8 cellular contexts compared by ENCODE assay signal in the genomic region with DNA sequence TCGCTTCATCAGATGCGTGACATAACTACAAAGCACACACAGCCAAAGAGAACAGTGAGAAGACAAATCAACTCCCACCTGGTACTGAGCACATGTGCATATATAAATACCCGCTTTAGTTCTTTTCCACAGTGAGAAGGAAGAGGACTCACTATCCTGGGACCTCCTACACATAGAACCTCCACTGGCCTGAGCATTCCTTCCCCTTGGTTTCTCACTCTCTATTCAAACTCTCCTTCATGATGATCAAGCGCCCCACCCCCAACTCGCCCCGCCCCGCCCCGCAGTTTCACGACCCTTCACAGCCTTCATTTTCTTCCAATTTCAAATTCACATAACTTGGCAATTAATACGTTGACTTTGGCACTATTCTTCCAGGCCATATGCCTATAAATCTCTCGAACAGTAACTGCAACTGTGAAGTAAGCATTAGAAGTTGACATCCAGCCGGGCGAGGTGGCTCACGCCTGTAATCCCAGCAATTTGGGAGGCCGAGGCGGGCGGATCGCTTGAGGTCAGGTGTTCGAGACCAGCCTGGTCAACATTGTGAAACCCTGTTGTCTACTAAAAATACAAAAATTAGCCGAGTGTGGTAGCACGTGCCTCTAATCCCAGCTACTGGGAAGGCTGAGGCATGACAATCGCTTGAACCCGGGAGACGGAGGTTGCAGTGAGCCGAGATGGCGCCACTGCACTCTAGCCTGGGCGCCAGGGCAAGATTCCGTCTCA. TPM values are rescaled to one million over a fixed set of nuclear protein-coding genes. Genes with fewer than 3 reads are reported as not detected.
A peak's percentile ranks its signal among the peaks of the same experiment; 100 is the strongest.
DNase-seq lines count a peak whose midpoint lies in the region; ATAC-seq and TF ChIP-seq lines count a peak whose summit lies in the region.

No MANE protein-coding gene starts in this region.

- ATAC-seq in GM19463 (IDR thresholded peaks at IDR 0.05; ENCODE audit: unreplicated experiment), result no peak

- H3K9me3 ChIP-seq in AG04450 (ENCODE audit: control insufficient read depth, insufficient read depth, low read length) (peaks cover 2% of the 10 kb centered on the region; the same call in 1 of the 2 replicates), muscle layer of duodenum (ENCODE audit: control insufficient read depth in 1 of 2, low read length in 2 of 2) (no peaks in the 10 kb centered on the region)

- peaks cover 8 to 22% of the 10 kb centered on the region in 2 donors for H3K4me1 ChIP-seq in muscle layer of duodenum (ENCODE audit: control insufficient read depth in 1 of 2, insufficient read depth in 2 of 2, low read length in 2 of 2)

- H3K4me3 ChIP-seq in AG04450 (ENCODE audit: low read depth, low read length), result peak overlapping the region; percentile 99
- peak overlapping the region; percentile 91 for H3K4me3 ChIP-seq in LNCaP clone FGC (ENCODE audit: low read depth, low read length)
- H3K4me3 ChIP-seq in choroid plexus epithelial cell (ENCODE audit: low read depth, low read length), result peak overlapping the region; percentile 99
- H3K4me3 ChIP-seq in muscle layer of duodenum (ENCODE audit: low read depth in 1 of 2, low read length in 2 of 2), result peak overlapping the region; percentile 92 to 98

- peaks cover 30 to 36% of the 10 kb centered on the region in 2 donors for H3K36me3 ChIP-seq in muscle layer of duodenum (ENCODE audit: control insufficient read depth in 1 of 2, insufficient read depth in 2 of 2, low read length in 2 of 2)

- POLR2A ChIA-PET in AG04450 (lab: Yijun Ruan, JAX), result interaction anchor here (2.2 to 2.4 kb wide), 2 partner anchors 33 to 271 kb away, joined by 10 to 18 read pairs; no protein-coding TSS in a partner anchor

- CTCF ChIA-PET in AG04450 (lab: Charles Lee), result interaction anchor here (0.6 to 3.1 kb wide), 10 partner anchors 8 to 461 kb away, joined by 3 to 23 read pairs (median 5); no protein-coding TSS in a partner anchor

- H3K27me3 ChIP-seq in AG04450 (ENCODE audit: control insufficient read depth, insufficient read depth, low read length) (no peaks in the 10 kb centered on the region), muscle layer of duodenum (ENCODE audit: low read depth, low read length) (no peaks in the 10 kb centered on the region)

- H3K27ac ChIP-seq in AG04450 (ENCODE audit: low read depth, low read length) (peak overlapping the region; percentile 73), muscle layer of duodenum (ENCODE audit: low read length) (peak overlapping the region; percentile 75)

- TF ChIP-seq CTCF in AG04450 (IDR thresholded peaks at IDR 0.05; ENCODE audit: low read depth, low read length) (no peak), LNCaP clone FGC (IDR thresholded peaks at IDR 0.05; ENCODE audit: control insufficient read depth, extremely low read depth, insufficient read depth) (no peak), choroid plexus epithelial cell (conservative IDR thresholded peaks at IDR 0.05; ENCODE audit: low read depth, low read length) (no peak)

- DNase-seq in AG04450 (ENCODE audit: low read depth, low spot score), result no peak
- no peak for DNase-seq in LNCaP clone FGC (ENCODE audit: low read depth)
- peak; percentile 31 for DNase-seq in choroid plexus epithelial cell (ENCODE audit: low read depth)
- no peak for DNase-seq in NCI-H526 treated with DMSO at 0.1 percent for 48 hours (lab: John Stamatoyannopoulos, UW)
- DNase-seq in GM19240 (ENCODE audit: insufficient read length, low spot score), result no peak
- DNase-seq in germinal center (ENCODE audit: low spot score), result no peak

RNA-seq across cellular contexts. Expression of a gene that starts 1.1 kb away (rescaled TPM):
- 4,215 and 4,363 TPM in 2 replicates for polyA plus RNA-seq in AG04450 (2011; rRNA removed)
- polyA minus RNA-seq in AG04450 (2011; rRNA and poly(A)+ RNA removed), result 745 and 784 TPM in 2 replicates
